Comparison of ENCODE assay signal across 19 cellular contexts in genomic region chr11:105975128-105975527, GRCh38. TPM values are rescaled to one million over a fixed set of nuclear protein-coding genes. Genes with fewer than 3 reads are reported as not detected.
DNase-seq lines count a peak whose midpoint lies in the region; ATAC-seq and TF ChIP-seq lines count a peak whose summit lies in the region.
"Had no signal": no experiment of that assay in that cellular context is flagged by ENCODE, and none has a peak within 500 bp of the region (broad histone marks: within the 10 kb centered on the region; RNA-seq: fewer than 3 reads in every experiment).

No MANE protein-coding gene starts in this region.

- no peaks in the 10 kb centered on the region for H3K9me3 ChIP-seq in PC-9 (ENCODE audit: insufficient read depth, low read depth)
- H3K9me3 ChIP-seq: BLaER1 treated with 17β-estradiol and CSF1 and Interleukin-3, amounts not matched to agents 10 nM and 100 nM had no signal

- H2AFZ ChIP-seq in PC-9: no peak overlapping the region

- H3K36me3 ChIP-seq in PC-9 (ENCODE audit: low read depth): no peaks in the 10 kb centered on the region
- H3K36me3 ChIP-seq: BLaER1 treated with 17β-estradiol and CSF1 and Interleukin-3, amounts not matched to agents 10 nM and 100 nM had no signal

- peaks cover 5% of the 10 kb centered on the region for H3K27me3 Mint-ChIP-seq in activated T-helper 1 cell treated with anti-CD3 and anti-CD28 coated beads, Interleukin-12 subunit alpha, Interleukin-12 subunit beta, Interleukin-2, Interleukin-4 antibody, amounts not matched to agents 30 ng/mL and 10 ng/mL and 1 ng/mL, durations not matched to agents 14 hours and 24 hours and 36 hours (ENCODE audit: insufficient read depth)

- H3K27ac ChIP-seq in foreskin keratinocyte: no peak overlapping the region
- no peak overlapping the region for H3K27ac ChIP-seq in PC-9
- H3K27ac ChIP-seq: BLaER1 treated with 17β-estradiol and CSF1 and Interleukin-3, amounts not matched to agents 10 nM and 100 nM; KMS-11 had no signal

- CTCF ChIA-PET in PC-9 (lab: Charles Lee): no interaction called here

- BruUV-seq in PC-9 (replicated peaks; lab: Mats Ljungman, UMichigan): no TSS peak

- POLR2A ChIA-PET in PC-9 (lab: Charles Lee; ENCODE audit: unreplicated experiment): no interaction called here

- no peaks in the 10 kb centered on the region for H3K9me3 Mint-ChIP-seq in activated T-helper 1 cell treated with anti-CD3 and anti-CD28 coated beads, Interleukin-12 subunit alpha, Interleukin-12 subunit beta, Interleukin-2, Interleukin-4 antibody, amounts not matched to agents 30 ng/mL and 10 ng/mL and 1 ng/mL, durations not matched to agents 14 hours and 24 hours and 36 hours

- H3F3A ChIP-seq in PC-9 (ENCODE audit: insufficient read depth, low read depth): no peaks in the 10 kb centered on the region

- H3K4me3 Mint-ChIP-seq in activated T-helper 1 cell treated with anti-CD3 and anti-CD28 coated beads, Interleukin-12 subunit alpha, Interleukin-12 subunit beta, Interleukin-2, Interleukin-4 antibody, amounts not matched to agents 30 ng/mL and 10 ng/mL and 1 ng/mL, durations not matched to agents 14 hours and 24 hours and 36 hours: no peak overlapping the region
- H3K4me3 Mint-ChIP-seq: CD8-positive, alpha-beta memory T cell had no signal

- H3K27me3 ChIP-seq in foreskin keratinocyte: no peaks in the 10 kb centered on the region
- no peaks in the 10 kb centered on the region for H3K27me3 ChIP-seq in PC-9 (ENCODE audit: insufficient read depth, low read depth)
- H3K27me3 ChIP-seq: BLaER1 treated with 17β-estradiol and CSF1 and Interleukin-3, amounts not matched to agents 10 nM and 100 nM had no signal

- no peaks in the 10 kb centered on the region for H4K20me1 ChIP-seq in PC-9 (ENCODE audit: insufficient read depth)
- H4K20me1 ChIP-seq: BLaER1 treated with 17β-estradiol and CSF1 and Interleukin-3, amounts not matched to agents 10 nM and 100 nM had no signal

- no peaks in the 10 kb centered on the region for H3K4me1 Mint-ChIP-seq in activated T-helper 1 cell treated with anti-CD3 and anti-CD28 coated beads, Interleukin-12 subunit alpha, Interleukin-12 subunit beta, Interleukin-2, Interleukin-4 antibody, amounts not matched to agents 30 ng/mL and 10 ng/mL and 1 ng/mL, durations not matched to agents 14 hours and 24 hours and 36 hours (ENCODE audit: low read depth)
- H3K4me1 Mint-ChIP-seq: CD8-positive, alpha-beta memory T cell had no signal

- intact Hi-C loops in activated T-helper 1 cell treated with anti-CD3 and anti-CD28 coated beads, Interleukin-12 subunit alpha, Interleukin-12 subunit beta, Interleukin-2, Interleukin-4 antibody, amounts not matched to agents 30 ng/mL and 10 ng/mL and 1 ng/mL, durations not matched to agents 14 hours and 24 hours and 36 hours (cut with micrococcal nuclease): no loop called here
- intact Hi-C loops in PC-9 (cut with micrococcal nuclease; ENCODE audit: unreplicated experiment): no loop called here

- no peak overlapping the region for H3K4me3 ChIP-seq in cardiac fibroblast (replicated peaks in 1 of 2; ENCODE audit: low read depth in 2 of 2, low read length in 2 of 2)
- H3K4me3 ChIP-seq in PC-9: no peak overlapping the region
- H3K4me3 ChIP-seq: BLaER1 treated with 17β-estradiol and CSF1 and Interleukin-3, amounts not matched to agents 10 nM and 100 nM had no signal

- no peak for ATAC-seq in foreskin keratinocyte

- no peaks in the 10 kb centered on the region for H3K4me1 ChIP-seq in foreskin keratinocyte
- no peaks in the 10 kb centered on the region for H3K4me1 ChIP-seq in PC-9 (replicated peaks; ENCODE audit: insufficient read depth)
- H3K4me1 ChIP-seq: BLaER1 treated with 17β-estradiol and CSF1 and Interleukin-3, amounts not matched to agents 10 nM and 100 nM had no signal

- peak; percentile 15 for DNase-seq in EL
- peak; percentile 8 for DNase-seq in LHCN-M2 (ENCODE audit: low read depth)
- peak; percentile 3 to 56 for DNase-seq in cardiac fibroblast (ENCODE audit: low read depth in 2 of 2)
- peak; percentile 5 to 13 for DNase-seq in foreskin keratinocyte
- no peak for DNase-seq in activated T-helper 1 cell treated with anti-CD3 and anti-CD28 coated beads, Interleukin-12 subunit alpha, Interleukin-12 subunit beta, Interleukin-2, Interleukin-4 antibody, amounts not matched to agents 30 ng/mL and 10 ng/mL and 1 ng/mL, durations not matched to agents 14 hours and 24 hours and 36 hours (ENCODE audit: low spot score)
- DNase-seq in LoVo (ENCODE audit: low spot score): no peak
- no peak for DNase-seq in PC-9
- DNase-seq: CD8-positive, alpha-beta memory T cell; DMS79; GDM1; GOT3; MM.1S; NCI-H1105; NCI-H187 treated with DMSO at 0.1 percent for 48 hours; NCI-H69; NK-92 treated with Interleukin-12 subunit alpha and Interleukin-12 subunit beta, amount 100 ng/mL, for 24 hours; RPMI8226 had no signal

- no peak overlapping the region for H3K27ac Mint-ChIP-seq in activated T-helper 1 cell treated with anti-CD3 and anti-CD28 coated beads, Interleukin-12 subunit alpha, Interleukin-12 subunit beta, Interleukin-2, Interleukin-4 antibody, amounts not matched to agents 30 ng/mL and 10 ng/mL and 1 ng/mL, durations not matched to agents 14 hours and 24 hours and 36 hours
- H3K27ac Mint-ChIP-seq: CD8-positive, alpha-beta memory T cell had no signal

- H3K4me2 ChIP-seq in PC-9: no peak overlapping the region
- H3K4me2 ChIP-seq: BLaER1 treated with 17β-estradiol and CSF1 and Interleukin-3, amounts not matched to agents 10 nM and 100 nM; KMS-11 had no signal

- no peaks in the 10 kb centered on the region for H3K36me3 Mint-ChIP-seq in activated T-helper 1 cell treated with anti-CD3 and anti-CD28 coated beads, Interleukin-12 subunit alpha, Interleukin-12 subunit beta, Interleukin-2, Interleukin-4 antibody, amounts not matched to agents 30 ng/mL and 10 ng/mL and 1 ng/mL, durations not matched to agents 14 hours and 24 hours and 36 hours (ENCODE audit: low read depth)
- H3K36me3 Mint-ChIP-seq: CD8-positive, alpha-beta memory T cell had no signal

- no peak for TF ChIP-seq CTCF in cardiac fibroblast (IDR thresholded peaks at IDR 0.05; ENCODE audit: low read depth, low read length)
- no peak for TF ChIP-seq CTCF in foreskin keratinocyte (conservative IDR thresholded peaks at IDR 0.05)
- TF ChIP-seq CTCF in PC-9 (conservative IDR thresholded peaks at IDR 0.05): no peak

- peaks cover 3% of the 10 kb centered on the region; the same call in 1 of the 2 replicates for H3K9me2 ChIP-seq in PC-9 (ENCODE audit: insufficient read depth)

- no peaks in the 10 kb centered on the region for H3K79me2 ChIP-seq in PC-9 (ENCODE audit: low read depth)

RNA-seq across cellular contexts. Expression of gene MSANTD4, which starts 46.9 kb away (rescaled TPM):
- total RNA-seq in LHCN-M2 (2014; rRNA removed) (31.3 and 32.6 TPM in 2 replicates), foreskin keratinocyte (14.4 and 15.0 TPM in 2 replicates), PC-9 (2021) (11.0 and 13.6 TPM in 2 replicates)
- 6.5 TPM for polyA plus RNA-seq in LHCN-M2 (2012)
- polyA plus RNA-seq in foreskin keratinocyte: 4.9 and 5.9 TPM in 2 replicates
- 24.2 and 24.3 TPM in 2 replicates for total RNA-seq in activated T-helper 1 cell treated with anti-CD3 and anti-CD28 coated beads, Interleukin-12 subunit alpha, Interleukin-12 subunit beta, Interleukin-2, Interleukin-4 antibody, amounts not matched to agents 30 ng/mL and 10 ng/mL and 1 ng/mL, durations not matched to agents 14 hours and 24 hours and 36 hours

Comparison
In these comparisons a context has a peak if more than half of its experiments do, and no peak if none do; other contexts are left out.
1. DNase-seq: peak in EL (single experiment), LHCN-M2 (single experiment), cardiac fibroblast (2 of 2) and foreskin keratinocyte (2 of 2); none in activated T-helper 1 cell treated with anti-CD3 and anti-CD28 coated beads, Interleukin-12 subunit alpha, Interleukin-12 subunit beta, Interleukin-2, Interleukin-4 antibody, amounts not matched to agents 30 ng/mL and 10 ng/mL and 1 ng/mL, durations not matched to agents 14 hours and 24 hours and 36 hours (single experiment), LoVo (single experiment) and PC-9 (0 of 2).